Comparison of ENCODE assay signal across 27 cellular contexts in the genomic region with DNA sequence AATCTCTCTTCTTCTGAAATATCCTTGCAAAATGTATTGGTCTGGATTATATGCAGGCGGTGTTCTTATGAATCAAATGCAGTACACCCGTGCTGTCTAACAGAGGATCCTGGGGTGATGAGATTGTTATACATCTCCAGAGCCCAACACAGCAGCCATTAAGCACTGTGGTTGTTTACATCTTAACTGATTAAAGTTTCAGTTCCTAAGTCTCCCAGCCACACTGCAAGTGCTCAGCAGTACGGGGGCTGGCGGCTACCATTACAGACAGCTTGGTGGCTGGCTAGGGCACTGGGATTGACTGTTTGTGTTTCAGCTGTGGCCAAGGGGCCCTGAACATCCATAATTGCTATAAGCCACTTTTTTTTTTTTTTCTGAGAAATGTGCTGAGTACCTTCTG. TPM values are rescaled to one million over a fixed set of nuclear protein-coding genes. Genes with fewer than 3 reads are reported as not detected.
"Had no signal": no experiment of that assay in that cellular context is flagged by ENCODE, and none has a peak within 500 bp of the region (broad histone marks: within the 10 kb centered on the region; RNA-seq: fewer than 3 reads in every experiment).

No MANE protein-coding gene starts in this region.

- H3K27me3 ChIP-seq: colonic mucosa, neural progenitor cell, right atrium auricular region, tibial nerve had no signal

- H3K9me3 ChIP-seq: colonic mucosa, prostate gland, right atrium auricular region, tibial nerve had no signal

- H2AFZ ChIP-seq: neural progenitor cell had no signal

- DNase-seq: activated B cell treated with CpG ODN at 0.5 μM for 24 hours; activated CD4-positive, alpha-beta T cell treated with anti-CD3 and anti-CD28 coated beads for 48 hours; activated CD8-positive, alpha-beta T cell treated with anti-CD3 and anti-CD28 coated beads for 36 hours; activated naive CD4-positive, alpha-beta T cell treated with Interleukin-2 at 50 U/mL for 16 hours; activated naive CD8-positive, alpha-beta T cell treated with anti-CD3 and anti-CD28 coated beads, Interleukin-2, amount 50 U/mL, for 24 hours; activated T-cell treated with anti-CD3 and anti-CD28 coated beads, Interleukin-2, amount 50 U/mL, for 1 hour; anterior cingulate cortex; colonic mucosa; foreskin fibroblast; left ventricle myocardium superior; mesenchymal stem cell; naive thymus-derived CD4-positive, alpha-beta T cell; stimulated activated CD4-positive, alpha-beta T cell treated with anti-CD3 and anti-CD28 coated beads, Interleukin-12 subunit alpha, Interleukin-12 subunit beta, amount 100 ng/mL, for 4 hours; stimulated activated CD4-positive, alpha-beta T cell treated with anti-CD3 and anti-CD28 coated beads, Interleukin-1b, Interleukin-23, amount 100 ng/mL, for 48 hours; stimulated activated CD8-positive, alpha-beta memory T cell treated with anti-CD3 and anti-CD28 coated beads, Interleukin-4, amount 100 ng/mL, for 48 hours had no signal

- H3K9me3 Mint-ChIP-seq: activated B cell treated with CpG ODN at 0.5 μM for 24 hours; activated CD8-positive, alpha-beta T cell treated with anti-CD3 and anti-CD28 coated beads for 36 hours; activated naive CD8-positive, alpha-beta T cell treated with anti-CD3 and anti-CD28 coated beads, Interleukin-2, amount 50 U/mL, for 24 hours; activated T-helper 2 cell treated with anti-CD3 and anti-CD28 coated beads, Interferon-gamma antibody, Interleukin-2, Interleukin-4, amounts not matched to agents 10 μg/mL and 5 μg/mL and 100 μg/mL, durations not matched to agents 14 hours and 24 hours and 36 hours; central memory CD8-positive, alpha-beta T cell; naive thymus-derived CD4-positive, alpha-beta T cell; stimulated activated naive CD8-positive, alpha-beta T cell treated with anti-CD3 and anti-CD28 coated beads, Interleukin-15, Interleukin-2, amounts not matched to agents 100 ng/mL and 50 ng/mL, for 24 hours had no signal

- H3K27ac Mint-ChIP-seq: activated B cell treated with CpG ODN at 0.5 μM for 24 hours; activated CD8-positive, alpha-beta T cell treated with anti-CD3 and anti-CD28 coated beads for 36 hours; activated naive CD8-positive, alpha-beta T cell treated with anti-CD3 and anti-CD28 coated beads, Interleukin-2, amount 50 U/mL, for 24 hours; activated T-helper 2 cell treated with anti-CD3 and anti-CD28 coated beads, Interferon-gamma antibody, Interleukin-2, Interleukin-4, amounts not matched to agents 10 μg/mL and 5 μg/mL and 100 μg/mL, durations not matched to agents 14 hours and 24 hours and 36 hours; endodermal cell; naive thymus-derived CD4-positive, alpha-beta T cell; neural progenitor cell; stimulated activated naive CD8-positive, alpha-beta T cell treated with anti-CD3 and anti-CD28 coated beads, Interleukin-15, Interleukin-2, amounts not matched to agents 100 ng/mL and 50 ng/mL, for 24 hours had no signal

- H3K36me3 Mint-ChIP-seq: naive thymus-derived CD4-positive, alpha-beta T cell; neural progenitor cell had no signal

- H3K4me3 ChIP-seq: colonic mucosa, neural progenitor cell, prostate gland, right atrium auricular region, tibial nerve had no signal

- H3K4me2 ChIP-seq: neural progenitor cell had no signal

- H3K27ac ChIP-seq: colonic mucosa, epithelial cell of prostate, neural progenitor cell, prostate gland, right atrium auricular region, tibial nerve had no signal

- H3K36me3 ChIP-seq: colonic mucosa, neural progenitor cell, prostate gland, right atrium auricular region, tibial nerve had no signal

- H3K9ac ChIP-seq: neural progenitor cell had no signal

- H3K4me1 ChIP-seq: colonic mucosa, neural progenitor cell, prostate gland, right atrium auricular region, tibial nerve had no signal

- H3K4me1 Mint-ChIP-seq: activated naive CD8-positive, alpha-beta T cell treated with anti-CD3 and anti-CD28 coated beads, Interleukin-2, amount 50 U/mL, for 24 hours; central memory CD8-positive, alpha-beta T cell; endodermal cell; naive thymus-derived CD4-positive, alpha-beta T cell had no signal

- ATAC-seq: activated CD8-positive, alpha-beta T cell treated with anti-CD3 and anti-CD28 coated beads for 36 hours; activated naive CD8-positive, alpha-beta T cell treated with anti-CD3 and anti-CD28 coated beads, Interleukin-2, amount 50 U/mL, for 24 hours; left ventricle myocardium superior; naive thymus-derived CD4-positive, alpha-beta T cell had no signal

- H3K4me3 Mint-ChIP-seq: activated B cell treated with CpG ODN at 0.5 μM for 24 hours; activated CD8-positive, alpha-beta T cell treated with anti-CD3 and anti-CD28 coated beads for 36 hours; activated naive CD8-positive, alpha-beta T cell treated with anti-CD3 and anti-CD28 coated beads, Interleukin-2, amount 50 U/mL, for 24 hours; central memory CD8-positive, alpha-beta T cell; endodermal cell; naive thymus-derived CD4-positive, alpha-beta T cell; neural progenitor cell; stimulated activated naive CD8-positive, alpha-beta T cell treated with anti-CD3 and anti-CD28 coated beads, Interleukin-15, Interleukin-2, amounts not matched to agents 100 ng/mL and 50 ng/mL, for 24 hours had no signal

RNA-seq across cellular contexts. Expression of a gene that starts 7.1 kb away (rescaled TPM):
- total RNA-seq: activated B cell treated with CpG ODN at 0.5 μM for 24 hours; activated CD8-positive, alpha-beta T cell treated with anti-CD3 and anti-CD28 coated beads for 36 hours; activated T-helper 2 cell treated with anti-CD3 and anti-CD28 coated beads, Interferon-gamma antibody, Interleukin-2, Interleukin-4, amounts not matched to agents 10 μg/mL and 5 μg/mL and 100 μg/mL, durations not matched to agents 14 hours and 24 hours and 36 hours; glomerular endothelial cell; left ventricle myocardium superior; naive thymus-derived CD4-positive, alpha-beta T cell; osteoblast; right atrium auricular region; tibial nerve had no signal

RNA-seq across cellular contexts. Expression of a gene that starts 26.7 kb away (rescaled TPM):
- total RNA-seq: activated B cell treated with CpG ODN at 0.5 μM for 24 hours; activated CD8-positive, alpha-beta T cell treated with anti-CD3 and anti-CD28 coated beads for 36 hours; activated T-helper 2 cell treated with anti-CD3 and anti-CD28 coated beads, Interferon-gamma antibody, Interleukin-2, Interleukin-4, amounts not matched to agents 10 μg/mL and 5 μg/mL and 100 μg/mL, durations not matched to agents 14 hours and 24 hours and 36 hours; colonic mucosa; endodermal cell; glomerular endothelial cell; left ventricle myocardium superior; mucosa of gallbladder; naive thymus-derived CD4-positive, alpha-beta T cell; osteoblast; right atrium auricular region; tibial nerve had no signal
